In genomic region chr1:30313176-30313575, GRCh38 we compare ENCODE assay signal across 23 cellular contexts.
A peak's percentile ranks its signal among the peaks of the same experiment; 100 is the strongest.
DNase-seq lines count a peak whose midpoint lies in the region; ATAC-seq and TF ChIP-seq lines count a peak whose summit lies in the region.
"Had no signal": no experiment of that assay in that cellular context is flagged by ENCODE, and none has a peak within 500 bp of the region (broad histone marks: within the 10 kb centered on the region; RNA-seq: fewer than 3 reads in every experiment).

No MANE protein-coding gene starts in this region.

- H3K4me1 ChIP-seq in BLaER1 (peaks cover 69% of the 10 kb centered on the region), H9 (ENCODE audit: insufficient read depth, low read length) (no peaks in the 10 kb centered on the region), esophagus muscularis mucosa (no peaks in the 10 kb centered on the region), heart right ventricle (no peaks in the 10 kb centered on the region)
- H3K4me1 ChIP-seq: BE2C, Caco-2 had no signal

- no peak overlapping the region for H3T11ph ChIP-seq in H9 (ENCODE audit: low read length)

- no peaks in the 10 kb centered on the region for H3K36me3 ChIP-seq in BLaER1
- no peaks in the 10 kb centered on the region for H3K36me3 ChIP-seq in esophagus muscularis mucosa
- H3K36me3 ChIP-seq in heart right ventricle, result no peaks in the 10 kb centered on the region
- H3K36me3 ChIP-seq: BE2C had no signal

- TF ChIP-seq CTCF in H9 (conservative IDR thresholded peaks at IDR 0.05) (no peak), esophagus muscularis mucosa (IDR thresholded peaks at IDR 0.05) (no peak), heart right ventricle (IDR thresholded peaks at IDR 0.05) (no peak)

- no peak overlapping the region for H2BK120ac ChIP-seq in H9 (ENCODE audit: low read depth, low read length, poor library complexity, severe bottlenecking)

- H3K27me3 ChIP-seq in BLaER1, result no peaks in the 10 kb centered on the region
- H3K27me3 ChIP-seq in H9 (ENCODE audit: insufficient read depth, low read length), result no peaks in the 10 kb centered on the region
- peaks cover 0 to 66% (median 0%) of the 10 kb centered on the region in 4 donors for H3K27me3 ChIP-seq in esophagus muscularis mucosa
- peaks cover 0 to 64% (median 51%) of the 10 kb centered on the region in 7 donors for H3K27me3 ChIP-seq in heart right ventricle
- H3K27me3 ChIP-seq: BE2C had no signal

- intact Hi-C loops in esophagus muscularis mucosa (cut with DNase I) (no loop called here), heart right ventricle (cut with DNase I) (no loop called here)

- H3K18ac ChIP-seq in H9 (ENCODE audit: insufficient read length, low read depth, low read length), result no peak overlapping the region

- no peaks in the 10 kb centered on the region for H3K79me1 ChIP-seq in H9 (ENCODE audit: insufficient read depth, low read depth, low read length, poor library complexity, severe bottlenecking)

- DNase-seq in H9 (no peak), esophagus muscularis mucosa (ENCODE audit: extremely low spot score) (peak; percentile 66), heart right ventricle (no peak)
- peak; percentile 1 for DNase-seq in stimulated activated CD8-positive, alpha-beta memory T cell treated with anti-CD3 and anti-CD28 coated beads, Interleukin-4, amount 100 ng/mL, for 48 hours
- DNase-seq: BE2C; Caco-2; CD4-positive, alpha-beta T cell; DMS 273 treated with DMSO at 0.1 percent for 48 hours; DMS79 treated with DMSO at 0.1 percent for 48 hours; HCEC 1CT; KBM-7; MM.1S; NCI-H1092; NCI-H1436; NCI-H187 treated with DMSO at 0.1 percent for 48 hours; NCI-H2107; NCI-H446 treated with DMSO at 0.1 percent for 48 hours; NCI-H526 treated with DMSO at 0.1 percent for 48 hours; Right ventricle myocardium superior had no signal

- H4K8ac ChIP-seq in H9 (replicated peaks; ENCODE audit: insufficient read length, low read depth, low read length), result no peak overlapping the region

- H3K9me3 Mint-ChIP-seq in H9, result peaks cover 2 to 5% of the 10 kb centered on the region in 2 experiments; a peak in 2 of 5 replicates
- H3K9me3 Mint-ChIP-seq: CD4-positive, alpha-beta T cell had no signal

- H3K27me3 Mint-ChIP-seq in H9 (ENCODE audit: low read depth), result peaks cover 26% of the 10 kb centered on the region

- no peak overlapping the region for H2BK15ac ChIP-seq in H9 (ENCODE audit: low read depth, low read length)

- ATAC-seq in GM21526 (IDR thresholded peaks at IDR 0.05; ENCODE audit: low FRiP score, unreplicated experiment) (no peak), HG03025 (IDR thresholded peaks at IDR 0.05; ENCODE audit: low FRiP score, unreplicated experiment) (no peak), heart right ventricle (no peak)
- ATAC-seq: GM23338 had no signal

- H3K27ac Mint-ChIP-seq in H9, result no peak overlapping the region
- H3K27ac Mint-ChIP-seq: CD4-positive, alpha-beta T cell; GM23338 had no signal

- no peak overlapping the region for H3K23ac ChIP-seq in H9 (ENCODE audit: insufficient read length, low read depth, low read length)

- H2AFZ ChIP-seq in H9 (ENCODE audit: low read length), result no peak overlapping the region
- H2AFZ ChIP-seq: GM23338 had no signal

- no peak overlapping the region for H3K56ac ChIP-seq in H9 (ENCODE audit: insufficient read length, low read depth, low read length)

- 0 out of 2 replicates have a peak overlapping the region, but pooled peaks have one; percentile 27 for H3K14ac ChIP-seq in H9 (ENCODE audit: insufficient read depth, low read length)

- H3K79me2 ChIP-seq in H9 (ENCODE audit: insufficient read depth, low read length), result no peaks in the 10 kb centered on the region

- H3K9ac ChIP-seq in BLaER1, result no peak overlapping the region
- H3K9ac ChIP-seq in H9 (ENCODE audit: extremely low read depth, insufficient read length, low read length), result no peak overlapping the region

- no peak for TF ChIP-seq POLR2A in esophagus muscularis mucosa (IDR thresholded peaks at IDR 0.05; ENCODE audit: low read depth)

- H4K20me1 ChIP-seq in BLaER1 (no peaks in the 10 kb centered on the region), H9 (ENCODE audit: control insufficient read depth, insufficient read depth, insufficient read length) (no peaks in the 10 kb centered on the region)

- no peak overlapping the region for H2BK12ac ChIP-seq in H9 (ENCODE audit: insufficient read length, low read depth, low read length)

- peaks cover 0 to 3% (median 0%) of the 10 kb centered on the region in 3 experiments; a peak in 1 of 7 replicates for H3K36me3 Mint-ChIP-seq in H9 (ENCODE audit: insufficient read depth in 1 of 3, low read depth in 3 of 3)

- TF ChIP-seq EP300 in esophagus muscularis mucosa (IDR thresholded peaks at IDR 0.05), result no peak

- H3K4me3 Mint-ChIP-seq in H9, result no peak overlapping the region
- H3K4me3 Mint-ChIP-seq: CD4-positive, alpha-beta T cell; GM23338 had no signal

- peaks cover 0 to 13% of the 10 kb centered on the region in 2 experiments; a peak in 2 of 4 replicates for H3K4me1 Mint-ChIP-seq in H9

- H3K4me3 ChIP-seq in BLaER1 (no peak overlapping the region), esophagus muscularis mucosa (no peak overlapping the region), heart right ventricle (no peak overlapping the region)
- H3K4me3 ChIP-seq: GM23338 had no signal

- H3K4me2 ChIP-seq in BLaER1 (peak overlapping the region; percentile 67), H9 (ENCODE audit: insufficient read depth, insufficient read length, low read length) (no peak overlapping the region)
- H3K4me2 ChIP-seq: GM23338 had no signal

- H2BK5ac ChIP-seq in H9 (ENCODE audit: insufficient read length, low read length), result no peak overlapping the region

- H3K9me3 ChIP-seq in BLaER1 (no peaks in the 10 kb centered on the region), H9 (ENCODE audit: control insufficient read depth, low read depth, low read length) (no peaks in the 10 kb centered on the region), esophagus muscularis mucosa (peaks cover 0 to 12% (median 0%) of the 10 kb centered on the region in 4 donors), heart right ventricle (peaks cover 0 to 9% (median 0%) of the 10 kb centered on the region in 11 donors)
- H3K9me3 ChIP-seq: BE2C, Caco-2 had no signal

- no CpG with 5 or more reads among the region's 6 CpGs for WGBS in H9 (ENCODE audit: extremely low coverage, insufficient read length, low lambda C conversion rate)
- 80% methylated on average over 4 of the region's 6 CpGs for WGBS in esophagus muscularis mucosa
- 73 to 77% methylated on average over 6 of the region's 6 CpGs for WGBS in heart right ventricle, 2 donors

- H3K4ac ChIP-seq in H9 (ENCODE audit: low read depth, low read length), result no peak overlapping the region

- H3K27ac ChIP-seq in BLaER1 (peak overlapping the region; percentile 33; the same call in 1 of the 2 replicates), H9 (ENCODE audit: insufficient read length, low read depth, low read length) (no peak overlapping the region), esophagus muscularis mucosa (replicated peaks in 1 of 4) (no peak overlapping the region), heart right ventricle (no peak overlapping the region)

- H2AK5ac ChIP-seq in H9 (ENCODE audit: insufficient read length, low read length), result no peak overlapping the region

- no peaks in the 10 kb centered on the region for H3K23me2 ChIP-seq in H9 (ENCODE audit: insufficient read length, low read depth, low read length, poor library complexity, severe bottlenecking)

- no peak overlapping the region for H2BK20ac ChIP-seq in H9 (ENCODE audit: low read depth, low read length, poor library complexity, severe bottlenecking)

- H4K5ac ChIP-seq in H9 (ENCODE audit: insufficient read length, low read depth, low read length), result no peak overlapping the region

- H4K91ac ChIP-seq in H9 (ENCODE audit: insufficient read length, low read depth, low read length), result no peak overlapping the region

Comparison
In these comparisons a context has a peak if more than half of its experiments do, and no peak if none do; other contexts are left out.
1. DNase-seq: peak in esophagus muscularis mucosa (single experiment) and stimulated activated CD8-positive, alpha-beta memory T cell treated with anti-CD3 and anti-CD28 coated beads, Interleukin-4, amount 100 ng/mL, for 48 hours (single experiment); none in H9 (single experiment) and heart right ventricle (0 of 2).